ENCODE assay signal across 14 cellular contexts in the genomic region with DNA sequence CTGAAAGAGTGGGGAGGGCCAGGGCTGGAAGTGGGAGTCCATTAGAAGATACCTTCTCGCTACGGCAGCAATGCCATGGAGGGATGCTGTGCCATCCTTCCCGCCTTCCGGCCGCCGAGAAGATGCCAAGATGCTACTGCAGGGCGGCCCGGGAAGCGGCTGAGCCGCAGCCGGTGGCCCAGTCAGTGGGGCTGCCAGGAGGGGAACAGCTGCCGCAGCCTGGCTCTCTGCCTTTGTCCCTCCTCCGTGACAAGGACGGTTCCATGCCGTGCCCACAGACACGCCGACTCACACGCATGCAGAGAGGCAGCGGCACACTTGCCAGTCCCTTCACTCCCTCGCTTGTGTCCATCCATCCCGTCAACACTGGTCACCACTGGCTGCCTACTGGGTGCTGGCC. TPM values are rescaled to one million over a fixed set of nuclear protein-coding genes. Genes with fewer than 3 reads are reported as not detected.
"Had no signal": no experiment of that assay in that cellular context is flagged by ENCODE, and none has a peak within 500 bp of the region (broad histone marks: within the 10 kb centered on the region; RNA-seq: fewer than 3 reads in every experiment).

No MANE protein-coding gene starts in this region.

- H3K27me3 Mint-ChIP-seq: activated CD8-positive, alpha-beta memory T cell treated with anti-CD3 and anti-CD28 coated beads, Interleukin-2, amount 10 ng/mL, durations not matched to agents 7 days and 5 days; activated naive CD4-positive, alpha-beta T cell treated with anti-CD3 and anti-CD28 coated beads, Interleukin-2, amount 10 ng/mL, durations not matched to agents 7 days and 5 days; stimulated activated memory B cell treated with anti-CD40 and anti-IgM and Interleukin-4, amounts not matched to agents 10 μg/mL and 1 μg/mL and 100 μg/mL, for 72 hours had no signal

- H3K36me3 Mint-ChIP-seq: activated CD8-positive, alpha-beta memory T cell treated with anti-CD3 and anti-CD28 coated beads, Interleukin-2, amount 10 ng/mL, durations not matched to agents 7 days and 5 days had no signal

- H3K4me3 Mint-ChIP-seq: activated CD8-positive, alpha-beta memory T cell treated with anti-CD3 and anti-CD28 coated beads, Interleukin-2, amount 10 ng/mL, durations not matched to agents 7 days and 5 days; activated naive CD4-positive, alpha-beta T cell treated with anti-CD3 and anti-CD28 coated beads, Interleukin-2, amount 10 ng/mL, durations not matched to agents 7 days and 5 days; stimulated activated memory B cell treated with anti-CD40 and anti-IgM and Interleukin-4, amounts not matched to agents 10 μg/mL and 1 μg/mL and 100 μg/mL, for 72 hours had no signal

- H3K27ac Mint-ChIP-seq: activated CD8-positive, alpha-beta memory T cell treated with anti-CD3 and anti-CD28 coated beads, Interleukin-2, amount 10 ng/mL, durations not matched to agents 7 days and 5 days; activated naive CD4-positive, alpha-beta T cell treated with anti-CD3 and anti-CD28 coated beads, Interleukin-2, amount 10 ng/mL, durations not matched to agents 7 days and 5 days; neural progenitor cell had no signal

- ATAC-seq: activated CD8-positive, alpha-beta memory T cell treated with anti-CD3 and anti-CD28 coated beads, Interleukin-2, amount 10 ng/mL, durations not matched to agents 7 days and 5 days; pancreas; stimulated activated memory B cell treated with anti-CD40 and anti-IgM and Interleukin-4, amounts not matched to agents 10 μg/mL and 1 μg/mL and 100 μg/mL, for 72 hours had no signal

- H3K9me3 Mint-ChIP-seq: activated naive CD4-positive, alpha-beta T cell treated with anti-CD3 and anti-CD28 coated beads, Interleukin-2, amount 10 ng/mL, durations not matched to agents 7 days and 5 days; neural progenitor cell; stimulated activated memory B cell treated with anti-CD40 and anti-IgM and Interleukin-4, amounts not matched to agents 10 μg/mL and 1 μg/mL and 100 μg/mL, for 72 hours had no signal

- DNase-seq: activated CD4-positive, alpha-beta T cell treated with anti-CD3 and anti-CD28 coated beads, Interleukin-2, amount 50 U/mL, for 48 hours; activated CD4-positive, CD25-positive, alpha-beta regulatory T cell treated with anti-CD3 and anti-CD28 coated beads, Interleukin-2, amount 50 U/mL, for 72 hours; activated CD8-positive, alpha-beta memory T cell treated with anti-CD3 and anti-CD28 coated beads, Interleukin-2, amount 10 ng/mL, durations not matched to agents 7 days and 5 days; activated naive CD4-positive, alpha-beta T cell treated with anti-CD3 and anti-CD28 coated beads, Interleukin-2, amount 10 ng/mL, durations not matched to agents 7 days and 5 days; activated T-cell treated with anti-CD3 and anti-CD28 coated beads, Interleukin-2, amount 50 U/mL, for 1 hour; left ventricle myocardium inferior; mesenchymal stem cell; pancreas; tibial artery; uterus had no signal

RNA-seq across cellular contexts. Expression of gene P2RX1, which starts 50.0 kb away (rescaled TPM):
- total RNA-seq: kidney epithelial cell, renal cortical epithelial cell had no signal
